ENCODE assay signal across 22 cellular contexts in genomic region chr2:64399521-64399920, GRCh38.
"Had no signal": no experiment of that assay in that cellular context is flagged by ENCODE, and none has a peak within 500 bp of the region (broad histone marks: within the 10 kb centered on the region; RNA-seq: fewer than 3 reads in every experiment).

No MANE protein-coding gene starts in this region.

- H3K36me3 Mint-ChIP-seq: activated naive CD8-positive, alpha-beta T cell; WTC11 had no signal

- H3K9me3 ChIP-seq: adrenal gland had no signal

- H3K27me3 ChIP-seq: adrenal gland had no signal

- DNase-seq: activated CD4-positive, alpha-beta T cell treated with anti-CD3 and anti-CD28 coated beads for 48 hours; activated CD4-positive, alpha-beta T cell treated with anti-CD3 and anti-CD28 coated beads, Interleukin-2, amount 50 U/mL, for 4 hours; activated CD4-positive, CD25-positive, alpha-beta regulatory T cell treated with anti-CD3 and anti-CD28 coated beads, Interleukin-2, amount 50 U/mL, for 72 hours; activated CD8-positive, alpha-beta memory T cell treated with anti-CD3 and anti-CD28 coated beads, Interleukin-2, amount 50 U/mL, for 48 hours; activated CD8-positive, alpha-beta T cell treated with anti-CD3 and anti-CD28 coated beads, Interleukin-2, amount 10 ng/mL, durations not matched to agents 7 days and 5 days; activated effector memory CD4-positive, alpha-beta T cell treated with anti-CD3 and anti-CD28 coated beads, Interleukin-2, amount 50 U/mL, for 16 hours; activated naive CD4-positive, alpha-beta T cell treated with anti-CD3 and anti-CD28 coated beads for 36 hours; activated T-cell treated with anti-CD3 and anti-CD28 coated beads, Interleukin-2, amount 50 U/mL, for 1 hour; anterior cingulate cortex; Kasumi-1; NCI-H1105 treated with DMSO at 0.1 percent for 48 hours; NCI-H1436 treated with DMSO at 0.1 percent for 48 hours; NCI-H187; NCI-H2081 treated with DMSO at 0.1 percent for 48 hours; NCI-H446; NCI-H524; SIG-M5; T-helper 17 cell; T-helper 9 cell had no signal

- H3K4me3 ChIP-seq: adrenal gland had no signal

- H3K36me3 ChIP-seq: adrenal gland had no signal

- ATAC-seq: activated CD8-positive, alpha-beta T cell treated with anti-CD3 and anti-CD28 coated beads, Interleukin-2, amount 10 ng/mL, durations not matched to agents 7 days and 5 days; T-helper 17 cell; WTC11 had no signal

- H3K27me3 Mint-ChIP-seq: activated naive CD8-positive, alpha-beta T cell had no signal

- H3K4me3 Mint-ChIP-seq: activated CD8-positive, alpha-beta T cell treated with anti-CD3 and anti-CD28 coated beads, Interleukin-2, amount 10 ng/mL, durations not matched to agents 7 days and 5 days; activated naive CD4-positive, alpha-beta T cell treated with anti-CD3 and anti-CD28 coated beads for 36 hours; activated naive CD8-positive, alpha-beta T cell; T-helper 17 cell; WTC11 had no signal

- H3K27ac Mint-ChIP-seq: activated CD8-positive, alpha-beta T cell treated with anti-CD3 and anti-CD28 coated beads, Interleukin-2, amount 10 ng/mL, durations not matched to agents 7 days and 5 days; activated naive CD4-positive, alpha-beta T cell treated with anti-CD3 and anti-CD28 coated beads for 36 hours; activated naive CD8-positive, alpha-beta T cell; T-helper 17 cell; WTC11 had no signal

- H3K9me3 Mint-ChIP-seq: activated naive CD4-positive, alpha-beta T cell treated with anti-CD3 and anti-CD28 coated beads for 36 hours; WTC11 had no signal
